In the genomic region with DNA sequence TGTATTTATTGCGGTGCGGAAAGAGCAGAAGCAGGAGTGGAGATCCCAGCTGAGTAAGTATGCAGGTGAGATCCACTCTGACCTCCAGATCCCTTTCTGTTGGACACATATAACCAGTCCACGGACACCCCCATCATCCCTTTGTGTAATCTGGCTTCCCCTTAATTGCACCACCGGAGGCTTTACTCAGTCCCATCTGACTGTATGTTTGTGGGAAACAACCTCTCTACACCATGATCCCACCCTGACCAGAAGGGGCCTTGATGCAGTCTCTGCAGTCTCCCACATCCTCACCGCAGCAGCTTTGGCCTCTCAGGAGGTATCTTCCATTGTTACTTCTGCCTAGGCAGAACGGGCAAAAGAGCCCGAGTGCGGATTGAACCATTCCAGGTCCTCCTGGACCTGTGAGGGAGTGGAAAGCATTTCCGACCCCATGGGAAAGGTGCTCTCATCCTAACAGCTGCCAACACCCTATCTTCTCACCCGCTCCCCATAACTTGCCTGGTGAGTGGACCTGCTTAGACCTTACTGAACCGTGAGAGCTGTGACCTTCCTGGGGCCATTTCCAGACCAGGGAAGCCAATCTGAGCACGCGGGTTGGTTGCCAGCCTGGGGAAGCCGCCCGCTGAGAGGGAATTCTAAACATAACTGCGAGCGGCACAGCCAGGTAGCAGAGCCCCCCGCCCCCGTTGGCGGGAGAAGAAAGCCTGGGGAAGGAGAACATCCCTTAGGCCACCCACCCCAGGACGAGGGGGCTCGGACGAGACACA, we compare ENCODE assay signal across 10 cellular contexts. TPM values are rescaled to one million over a fixed set of nuclear protein-coding genes. Genes with fewer than 3 reads are reported as not detected.
DNase-seq lines count a peak whose midpoint lies in the region; ATAC-seq, FAIRE-seq and TF ChIP-seq lines count a peak whose summit lies in the region.
"Had no signal": no experiment of that assay in that cellular context is flagged by ENCODE, and none has a peak within 500 bp of the region (broad histone marks: within the 10 kb centered on the region; RNA-seq: fewer than 3 reads in every experiment).

No MANE protein-coding gene starts in this region.

- H3K9me3 ChIP-seq in CD8-positive, alpha-beta T cell (ENCODE audit: low read length), result no peaks in the 10 kb centered on the region
- no peaks in the 10 kb centered on the region for H3K9me3 ChIP-seq in astrocyte (ENCODE audit: insufficient read depth, low read depth, low read length)
- no peaks in the 10 kb centered on the region for H3K9me3 ChIP-seq in iPS-18a (ENCODE audit: control insufficient read depth, low read depth, low read length)
- H3K9me3 ChIP-seq in pancreas, result no peaks in the 10 kb centered on the region
- H3K9me3 ChIP-seq: adrenal gland had no signal

- H3K9ac ChIP-seq in astrocyte (ENCODE audit: low read length) (peak overlapping the region; percentile 71), iPS-18a (ENCODE audit: low read length) (no peak overlapping the region)

- POLR2A ChIA-PET in CD8-positive, alpha-beta T cell (lab: Charles Lee), result no interaction called here

- no peaks in the 10 kb centered on the region for H3K36me3 Mint-ChIP-seq in CD8-positive, alpha-beta T cell
- no peaks in the 10 kb centered on the region for H3K36me3 Mint-ChIP-seq in astrocyte (ENCODE audit: low read depth, unreplicated experiment)

- no peak for DNase-seq in CD8-positive, alpha-beta T cell
- no peak for DNase-seq in astrocyte (ENCODE audit: low read depth)
- DNase-seq in pancreas, result no peak
- no peak for DNase-seq in H4 (ENCODE audit: low spot score)
- DNase-seq in SIG-M5 treated with dmso at 0.1 percent for 504 hours (lab: John Stamatoyannopoulos, UW; ENCODE audit: unreplicated experiment), result no peak
- DNase-seq: adrenal gland, NCI-H187 treated with DMSO at 0.1 percent for 48 hours had no signal

- H3K9me3 Mint-ChIP-seq in CD8-positive, alpha-beta T cell, result no peaks in the 10 kb centered on the region
- H3K9me3 Mint-ChIP-seq in astrocyte (ENCODE audit: unreplicated experiment), result no peaks in the 10 kb centered on the region

- intact Hi-C loops in CD8-positive, alpha-beta T cell (cut with DNase I, micrococcal nuclease), result no loop called here
- intact Hi-C loops in pancreas (cut with DNase I), result no loop called here

- TF ChIP-seq CTCF in CD8-positive, alpha-beta T cell (IDR thresholded peaks at IDR 0.05), result no peak
- no peak for TF ChIP-seq CTCF in astrocyte (IDR thresholded peaks at IDR 0.05; ENCODE audit: insufficient read depth, low read depth, low read length)
- TF ChIP-seq CTCF in pancreas (IDR thresholded peaks at IDR 0.05), result no peak

- no peaks in the 10 kb centered on the region for H3K27me3 ChIP-seq in CD8-positive, alpha-beta T cell (ENCODE audit: insufficient read depth, low read length)
- H3K27me3 ChIP-seq in astrocyte (ENCODE audit: insufficient read depth, low read length) (peaks cover 11% of the 10 kb centered on the region), iPS-18a (ENCODE audit: control insufficient read depth, insufficient read depth, low read length) (peaks cover 45% of the 10 kb centered on the region), pancreas (peaks cover 0 to 4% (median 0%) of the 10 kb centered on the region in 4 donors)

- H4K20me1 ChIP-seq in astrocyte (ENCODE audit: insufficient read depth, low read length), result no peaks in the 10 kb centered on the region

- WGBS in pancreas, 2 donors, result 32 to 33% methylated on average over 23 of the region's 23 CpGs

- H3K4me1 ChIP-seq in CD8-positive, alpha-beta T cell (ENCODE audit: insufficient read depth, low read length), result peaks cover 3% of the 10 kb centered on the region
- peaks cover 6% of the 10 kb centered on the region for H3K4me1 ChIP-seq in astrocyte (ENCODE audit: insufficient read depth, low read length)
- H3K4me1 ChIP-seq in iPS-18a (ENCODE audit: control insufficient read depth, low read depth, low read length), result peaks cover 5% of the 10 kb centered on the region
- peaks cover 0 to 3% (median 0%) of the 10 kb centered on the region in 3 donors for H3K4me1 ChIP-seq in pancreas
- H3K4me1 ChIP-seq: adrenal gland had no signal

- H3K36me3 ChIP-seq in CD8-positive, alpha-beta T cell (ENCODE audit: insufficient read depth, low read length), result no peaks in the 10 kb centered on the region
- no peaks in the 10 kb centered on the region for H3K36me3 ChIP-seq in astrocyte (ENCODE audit: insufficient read depth, low read length)
- H3K36me3 ChIP-seq in iPS-18a (ENCODE audit: control insufficient read depth, low read depth, low read length), result no peaks in the 10 kb centered on the region
- H3K36me3 ChIP-seq in pancreas, result no peaks in the 10 kb centered on the region
- H3K36me3 ChIP-seq: adrenal gland had no signal

- H3K4me3 ChIP-seq in CD8-positive, alpha-beta T cell (ENCODE audit: low read depth, low read length), result no peak overlapping the region
- H3K4me3 ChIP-seq in astrocyte (ENCODE audit: insufficient read depth, low read depth, low read length) (peak overlapping the region; percentile 64), iPS-18a (ENCODE audit: low read length) (peak overlapping the region; percentile 67), pancreas (peak overlapping the region in 2 of 4 donors; percentile 46 to 65)

- no peaks in the 10 kb centered on the region for H3K79me2 ChIP-seq in astrocyte (ENCODE audit: insufficient read depth, low read length)

- no peak overlapping the region for H3K27ac Mint-ChIP-seq in CD8-positive, alpha-beta T cell
- H3K27ac Mint-ChIP-seq in astrocyte (ENCODE audit: unreplicated experiment), result no peak overlapping the region

- peak overlapping the region; percentile 74 for H3K4me3 Mint-ChIP-seq in CD8-positive, alpha-beta T cell
- peak overlapping the region; percentile 90 for H3K4me3 Mint-ChIP-seq in astrocyte (ENCODE audit: unreplicated experiment)

- no peak for FAIRE-seq in astrocyte (lab: Jason Lieb, UNC)
- no peak for FAIRE-seq in pancreas (lab: Jason Lieb, UNC)

- H2AFZ ChIP-seq in astrocyte (ENCODE audit: low read depth, low read length), result peak overlapping the region; percentile 87

- H3K4me2 ChIP-seq in astrocyte (ENCODE audit: low read length), result peak overlapping the region; percentile 99

- H3K4me1 Mint-ChIP-seq in CD8-positive, alpha-beta T cell (ENCODE audit: low read depth), result peaks cover 2% of the 10 kb centered on the region
- H3K4me1 Mint-ChIP-seq in astrocyte (ENCODE audit: low read depth, unreplicated experiment), result no peaks in the 10 kb centered on the region

- CTCF ChIA-PET in CD8-positive, alpha-beta T cell (lab: Charles Lee), result no interaction called here

- ATAC-seq in CD8-positive, alpha-beta T cell, result no peak
- ATAC-seq in pancreas, result peak in 3 of 4 donors; percentile 30 to 50 (median 35)
- ATAC-seq in HG03439 (IDR thresholded peaks at IDR 0.05; ENCODE audit: unreplicated experiment), result no peak
- no peak for ATAC-seq in activated CD4-positive, CD25-positive, alpha-beta regulatory T cell treated with anti-CD3 and anti-CD28 coated beads, Interleukin-2, amount 50 U/mL, for 24 hours

- H3K27me3 Mint-ChIP-seq in CD8-positive, alpha-beta T cell (ENCODE audit: low read depth), result peaks cover 26% of the 10 kb centered on the region
- H3K27me3 Mint-ChIP-seq in astrocyte (ENCODE audit: low read depth, unreplicated experiment), result peaks cover 62% of the 10 kb centered on the region

- H3K27ac ChIP-seq in CD8-positive, alpha-beta T cell (ENCODE audit: low read depth, low read length), result no peak overlapping the region
- no peak overlapping the region for H3K27ac ChIP-seq in astrocyte (ENCODE audit: low read depth, low read length)
- H3K27ac ChIP-seq in iPS-18a (ENCODE audit: low read length), result no peak overlapping the region
- no peak overlapping the region for H3K27ac ChIP-seq in pancreas

RNA-seq across cellular contexts. Expression of a gene that starts 1.1 kb away (rescaled TPM):
- total RNA-seq in CD8-positive, alpha-beta T cell, result not detected
- total RNA-seq in astrocyte, result 2.1 and 2.2 TPM in 2 replicates
- 10 to 100 TPM in 4 of 6 donors, 1 to 10 TPM in 2; 4.6 to 16.8 (median 10.4) TPM for total RNA-seq in pancreas
- polyA plus RNA-seq in pancreas, result 10 to 100 TPM in 1 of 2 donors, 1 to 10 TPM in 1; 7.2 to 17.5 TPM
- 0.02 and 0.06 TPM in 2 replicates for total RNA-seq in H4 (2014; rRNA removed; shearing (Covaris generic))

Comparison
In these comparisons a context has a peak if more than half of its experiments do, and no peak if none do; other contexts are left out.
1. ATAC-seq: peak in pancreas (3 of 4); none in CD8-positive, alpha-beta T cell (single experiment), HG03439 (single experiment) and activated CD4-positive, CD25-positive, alpha-beta regulatory T cell treated with anti-CD3 and anti-CD28 coated beads, Interleukin-2, amount 50 U/mL, for 24 hours (0 of 2).